In the genomic region with DNA sequence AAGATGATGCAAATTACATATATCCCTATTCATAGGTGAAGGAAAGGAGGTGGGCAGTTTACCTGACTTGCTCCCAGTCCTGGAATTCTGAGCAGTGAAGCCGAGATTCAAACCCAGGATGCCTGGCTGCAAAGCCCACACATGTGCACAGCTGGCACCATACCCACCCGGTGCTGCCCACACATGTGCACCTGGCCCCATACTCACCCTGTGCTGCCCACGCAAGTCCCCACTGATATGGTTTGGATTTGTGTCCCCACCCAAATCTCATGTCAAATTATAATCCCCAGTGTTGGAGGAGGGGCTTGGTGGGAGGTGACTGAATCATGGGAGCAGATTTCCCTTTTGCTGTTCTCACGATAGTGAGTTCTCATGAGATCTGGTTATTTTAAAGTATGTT, we compare ENCODE assay signal across 19 cellular contexts.
DNase-seq lines count a peak whose midpoint lies in the region; ATAC-seq and TF ChIP-seq lines count a peak whose summit lies in the region.
"Had no signal": no experiment of that assay in that cellular context is flagged by ENCODE, and none has a peak within 500 bp of the region (broad histone marks: within the 10 kb centered on the region; RNA-seq: fewer than 3 reads in every experiment).

No MANE protein-coding gene starts in this region.

- no peak for TF ChIP-seq CTCF in right atrium auricular region (IDR thresholded peaks at IDR 0.05)
- no peak for TF ChIP-seq CTCF in RWPE2 (IDR thresholded peaks at IDR 0.05; ENCODE audit: poor library complexity, severe bottlenecking)
- no peak for TF ChIP-seq CTCF in lung (IDR thresholded peaks at IDR 0.05; ENCODE audit: control extremely low read depth, extremely low read depth)
- TF ChIP-seq CTCF in vagina (IDR thresholded peaks at IDR 0.05): no peak
- no peak for TF ChIP-seq CTCF in smooth muscle cell (IDR thresholded peaks at IDR 0.05; ENCODE audit: borderline replicate concordance, insufficient read depth, poor library complexity, severe bottlenecking)

- H3K9me3 ChIP-seq in right atrium auricular region (peaks cover 0 to 18% of the 10 kb centered on the region in 2 donors), RWPE2 (ENCODE audit: severe bottlenecking) (peaks cover 11% of the 10 kb centered on the region), lung (ENCODE audit: control insufficient read depth in 2 of 2, insufficient read depth in 1 of 2, low read length in 1 of 2) (peaks cover 0 to 21% of the 10 kb centered on the region in 2 donors), vagina (peaks cover 3% of the 10 kb centered on the region), smooth muscle cell (replicated peaks; ENCODE audit: low read depth) (peaks cover 5% of the 10 kb centered on the region)

- H3K4me2 ChIP-seq in smooth muscle cell: no peak overlapping the region
- H3K4me2 ChIP-seq: KMS-11 had no signal

- H3K27ac ChIP-seq in right atrium auricular region: no peak overlapping the region
- H3K27ac ChIP-seq in RWPE2 (ENCODE audit: poor library complexity, severe bottlenecking): no peak overlapping the region
- no peak overlapping the region for H3K27ac ChIP-seq in lung (ENCODE audit: low read depth in 1 of 2, low read length in 1 of 2)
- no peak overlapping the region for H3K27ac ChIP-seq in vagina
- no peak overlapping the region for H3K27ac ChIP-seq in smooth muscle cell (ENCODE audit: low read depth)
- H3K27ac ChIP-seq: KMS-11 had no signal

- no peak for TF ChIP-seq POLR2A in vagina (IDR thresholded peaks at IDR 0.05)

- H3K4me1 ChIP-seq in right atrium auricular region (peaks cover 0 to under 1% of the 10 kb centered on the region in 2 donors), RWPE2 (ENCODE audit: insufficient read depth, poor library complexity, severe bottlenecking) (no peaks in the 10 kb centered on the region), lung (ENCODE audit: control insufficient read depth in 2 of 2, insufficient read depth in 2 of 2, low read length in 2 of 2) (peaks cover 0 to 4% of the 10 kb centered on the region in 2 donors), vagina (no peaks in the 10 kb centered on the region), smooth muscle cell (ENCODE audit: low read depth) (no peaks in the 10 kb centered on the region)

- no peaks in the 10 kb centered on the region for H3K27me3 ChIP-seq in right atrium auricular region
- H3K27me3 ChIP-seq in RWPE2 (ENCODE audit: insufficient read depth, poor library complexity, severe bottlenecking): peaks cover 16% of the 10 kb centered on the region
- H3K27me3 ChIP-seq in lung (ENCODE audit: control insufficient read depth, insufficient read depth): no peaks in the 10 kb centered on the region
- H3K27me3 ChIP-seq in vagina: no peaks in the 10 kb centered on the region
- no peaks in the 10 kb centered on the region for H3K27me3 ChIP-seq in smooth muscle cell (ENCODE audit: low read depth)

- no peak overlapping the region for H3K9ac ChIP-seq in smooth muscle cell (ENCODE audit: low read depth)
- H3K9ac ChIP-seq: KMS-11 had no signal

- H3K36me3 ChIP-seq in right atrium auricular region: no peaks in the 10 kb centered on the region
- H3K36me3 ChIP-seq in RWPE2 (ENCODE audit: low read depth): no peaks in the 10 kb centered on the region
- H3K36me3 ChIP-seq in lung (ENCODE audit: control insufficient read depth in 2 of 2, insufficient read depth in 2 of 2, low read length in 2 of 2): no peaks in the 10 kb centered on the region
- no peaks in the 10 kb centered on the region for H3K36me3 ChIP-seq in vagina
- no peaks in the 10 kb centered on the region for H3K36me3 ChIP-seq in smooth muscle cell (ENCODE audit: low read depth)

- H2AFZ ChIP-seq in smooth muscle cell (ENCODE audit: low read depth): no peak overlapping the region

- H3K4me3 ChIP-seq in right atrium auricular region (no peak overlapping the region), RWPE2 (ENCODE audit: severe bottlenecking) (no peak overlapping the region), lung (no peak overlapping the region), vagina (no peak overlapping the region), smooth muscle cell (no peak overlapping the region)
- H3K4me3 ChIP-seq: GM12878 had no signal

- ATAC-seq in left cardiac atrium (no peak), RWPE2 (ENCODE audit: low read depth) (no peak), lung (ENCODE audit: insufficient read depth, low FRiP score) (no peak), HG03095 (IDR thresholded peaks at IDR 0.05; ENCODE audit: unreplicated experiment) (no peak)

- H3K79me2 ChIP-seq in smooth muscle cell (ENCODE audit: low read depth): no peaks in the 10 kb centered on the region

- no peaks in the 10 kb centered on the region for H3F3A ChIP-seq in smooth muscle cell (ENCODE audit: low read depth)

- DNase-seq in right atrium auricular region (ENCODE audit: low spot score): peak; percentile 13
- DNase-seq in left cardiac atrium: no peak
- DNase-seq in RWPE2 (ENCODE audit: low spot score): peak; percentile 41
- peak; percentile 18 for DNase-seq in lung (ENCODE audit: low spot score)
- DNase-seq in vagina (ENCODE audit: extremely low spot score in 2 of 2): peak; percentile 64
- no peak for DNase-seq in smooth muscle cell (lab: John Stamatoyannopoulos, UW; ENCODE audit: unreplicated experiment)
- no peak for DNase-seq in NCI-H2196 (lab: John Stamatoyannopoulos, UW; ENCODE audit: unreplicated experiment)
- DNase-seq: DMS 273 treated with DMSO at 0.1 percent for 48 hours, DMS79 treated with DMSO at 0.1 percent for 48 hours, HFFc6, IMR-90, NCI-H1694, NCI-H2081, NCI-H2171, NCI-H446, SHP77 had no signal

- 81 to 87% methylated on average over 4 of the region's 4 CpGs for WGBS in lung, 2 donors
- WGBS in smooth muscle cell (ENCODE audit: low lambda C conversion rate): 91% methylated on average over 4 of the region's 4 CpGs

- intact Hi-C loops in left cardiac atrium (cut with DNase I): no loop called here
- intact Hi-C loops in vagina (cut with DNase I): no loop called here

- H4K20me1 ChIP-seq in smooth muscle cell (ENCODE audit: low read depth): no peaks in the 10 kb centered on the region

Comparison
In these comparisons a context has a peak if more than half of its experiments do, and no peak if none do; other contexts are left out.
1. DNase-seq: peak in right atrium auricular region (single experiment), RWPE2 (single experiment), lung (single experiment) and vagina (2 of 2); none in left cardiac atrium (single experiment), smooth muscle cell (single experiment) and NCI-H2196 (single experiment).